ENCODE assay signal across 23 cellular contexts in the genomic region with DNA sequence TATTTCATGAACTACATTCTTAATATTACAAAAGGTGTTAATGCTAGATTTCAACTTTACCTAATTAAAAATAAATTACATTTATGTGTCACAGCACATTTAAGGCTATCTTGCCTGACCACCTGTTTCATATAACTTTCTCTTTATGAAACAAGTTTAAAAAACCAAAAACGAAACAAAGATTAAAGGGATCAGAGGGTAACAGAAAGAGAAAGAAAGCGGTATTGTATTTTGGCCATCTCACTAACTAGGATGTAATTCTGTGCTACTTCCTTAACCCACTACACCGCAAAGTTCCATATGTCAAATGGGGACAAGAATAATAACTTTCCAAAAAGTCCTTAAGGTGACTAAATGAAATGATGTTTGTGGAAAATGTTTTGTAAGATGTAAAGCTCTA. TPM values are rescaled to one million over a fixed set of nuclear protein-coding genes. Genes with fewer than 3 reads are reported as not detected.
DNase-seq lines count a peak whose midpoint lies in the region; ATAC-seq and TF ChIP-seq lines count a peak whose summit lies in the region.
"Had no signal": no experiment of that assay in that cellular context is flagged by ENCODE, and none has a peak within 500 bp of the region (broad histone marks: within the 10 kb centered on the region; RNA-seq: fewer than 3 reads in every experiment).

No MANE protein-coding gene starts in this region.

- H3K27ac ChIP-seq in hepatocyte, result peak overlapping the region; percentile 82
- H3K27ac ChIP-seq: body of pancreas had no signal

- H3K9me2 ChIP-seq in hepatocyte (replicated peaks; ENCODE audit: insufficient read depth), result no peaks in the 10 kb centered on the region

- H3K4me1 Mint-ChIP-seq in activated T-helper 1 cell treated with anti-CD3 and anti-CD28 coated beads, Interleukin-12 subunit alpha, Interleukin-12 subunit beta, Interleukin-2, Interleukin-4 antibody, amounts not matched to agents 30 ng/mL and 10 ng/mL and 1 ng/mL, durations not matched to agents 14 hours and 24 hours and 36 hours (ENCODE audit: low read depth), result peaks cover 11% of the 10 kb centered on the region
- H3K4me1 Mint-ChIP-seq: activated naive CD8-positive, alpha-beta T cell treated with anti-CD3 and anti-CD28 coated beads for 36 hours; activated T-helper 17 cell treated with anti-CD3 and anti-CD28 coated beads, Interleukin-2, amount 50 U/mL, for 72 hours; CD4-positive, CD25-positive, alpha-beta regulatory T cell had no signal

- ATAC-seq in GM19043 (IDR thresholded peaks at IDR 0.05; ENCODE audit: low read depth, unreplicated experiment), result peak; percentile 51
- ATAC-seq in GM21825 (IDR thresholded peaks at IDR 0.05; ENCODE audit: unreplicated experiment), result peak; percentile 76
- peak; percentile 83 for ATAC-seq in HG03354 (IDR thresholded peaks at IDR 0.05; ENCODE audit: poor library complexity, severe bottlenecking, unreplicated experiment)
- ATAC-seq: activated CD4-positive, alpha-beta T cell treated with anti-CD3 and anti-CD28 coated beads for 36 hours; activated T-helper 17 cell treated with anti-CD3 and anti-CD28 coated beads, Interleukin-2, amount 50 U/mL, for 72 hours; body of pancreas; esophagus mucosa had no signal

- no peaks in the 10 kb centered on the region for H3K9me3 Mint-ChIP-seq in activated T-helper 1 cell treated with anti-CD3 and anti-CD28 coated beads, Interleukin-12 subunit alpha, Interleukin-12 subunit beta, Interleukin-2, Interleukin-4 antibody, amounts not matched to agents 30 ng/mL and 10 ng/mL and 1 ng/mL, durations not matched to agents 14 hours and 24 hours and 36 hours
- H3K9me3 Mint-ChIP-seq: activated naive CD8-positive, alpha-beta T cell treated with anti-CD3 and anti-CD28 coated beads for 36 hours; activated T-helper 17 cell treated with anti-CD3 and anti-CD28 coated beads, Interleukin-2, amount 50 U/mL, for 72 hours had no signal

- no peak overlapping the region for H3K4me3 ChIP-seq in hepatocyte
- H3K4me3 ChIP-seq: body of pancreas had no signal

- intact Hi-C loops in activated T-helper 1 cell treated with anti-CD3 and anti-CD28 coated beads, Interleukin-12 subunit alpha, Interleukin-12 subunit beta, Interleukin-2, Interleukin-4 antibody, amounts not matched to agents 30 ng/mL and 10 ng/mL and 1 ng/mL, durations not matched to agents 14 hours and 24 hours and 36 hours (cut with micrococcal nuclease), result no loop called here

- H3K79me2 ChIP-seq in hepatocyte, result peaks cover 3% of the 10 kb centered on the region

- H4K20me1 ChIP-seq in hepatocyte (ENCODE audit: insufficient read depth, poor library complexity, severe bottlenecking), result no peaks in the 10 kb centered on the region

- H3K36me3 ChIP-seq in hepatocyte (replicated peaks; ENCODE audit: insufficient read depth, low read depth), result no peaks in the 10 kb centered on the region

- DNase-seq in hepatocyte (ENCODE audit: low spot score) (no peak), NCI-H2227 (lab: John Stamatoyannopoulos, UW; ENCODE audit: unreplicated experiment) (no peak), NCI-H1092 (lab: John Stamatoyannopoulos, UW) (no peak)
- DNase-seq in activated T-helper 1 cell treated with anti-CD3 and anti-CD28 coated beads, Interleukin-12 subunit alpha, Interleukin-12 subunit beta, Interleukin-2, Interleukin-4 antibody, amounts not matched to agents 30 ng/mL and 10 ng/mL and 1 ng/mL, durations not matched to agents 14 hours and 24 hours and 36 hours (ENCODE audit: low spot score), result no peak
- DNase-seq: activated CD4-positive, alpha-beta T cell treated with anti-CD3 and anti-CD28 coated beads for 36 hours; activated naive CD8-positive, alpha-beta T cell treated with anti-CD3 and anti-CD28 coated beads for 36 hours; body of pancreas; CD4-positive, CD25-positive, alpha-beta regulatory T cell; DMS153; effector CD8-positive, alpha-beta T cell; GF-D8; IMR-90; NCI-H1694; NCI-H774; SHP77 treated with DMSO at 0.1 percent for 48 hours; small intestine; stimulated activated naive CD4-positive, alpha-beta T cell treated with Interleukin-2 at 50 U/mL for 16 hours; T-helper 1 cell had no signal

- no peak overlapping the region for H3K4me2 ChIP-seq in hepatocyte

- WGBS in hepatocyte (ENCODE audit: low lambda C conversion rate, missing lambda C conversion rate), result 83% methylated on average over 3 of the region's 3 CpGs

- no peaks in the 10 kb centered on the region for H3K27me3 ChIP-seq in hepatocyte
- H3K27me3 ChIP-seq: body of pancreas had no signal

- TF ChIP-seq CTCF in hepatocyte (IDR thresholded peaks at IDR 0.05; ENCODE audit: poor library complexity), result no peak

- H3K27ac Mint-ChIP-seq in activated T-helper 1 cell treated with anti-CD3 and anti-CD28 coated beads, Interleukin-12 subunit alpha, Interleukin-12 subunit beta, Interleukin-2, Interleukin-4 antibody, amounts not matched to agents 30 ng/mL and 10 ng/mL and 1 ng/mL, durations not matched to agents 14 hours and 24 hours and 36 hours, result no peak overlapping the region
- H3K27ac Mint-ChIP-seq: activated CD4-positive, alpha-beta T cell treated with anti-CD3 and anti-CD28 coated beads for 36 hours; activated naive CD8-positive, alpha-beta T cell treated with anti-CD3 and anti-CD28 coated beads for 36 hours; activated T-helper 17 cell treated with anti-CD3 and anti-CD28 coated beads, Interleukin-2, amount 50 U/mL, for 72 hours; CD4-positive, CD25-positive, alpha-beta regulatory T cell had no signal

- H3K36me3 Mint-ChIP-seq in activated T-helper 1 cell treated with anti-CD3 and anti-CD28 coated beads, Interleukin-12 subunit alpha, Interleukin-12 subunit beta, Interleukin-2, Interleukin-4 antibody, amounts not matched to agents 30 ng/mL and 10 ng/mL and 1 ng/mL, durations not matched to agents 14 hours and 24 hours and 36 hours (ENCODE audit: low read depth), result no peaks in the 10 kb centered on the region
- H3K36me3 Mint-ChIP-seq: activated naive CD8-positive, alpha-beta T cell treated with anti-CD3 and anti-CD28 coated beads for 36 hours; CD4-positive, CD25-positive, alpha-beta regulatory T cell had no signal

- H3K9me3 ChIP-seq in hepatocyte (ENCODE audit: low read depth), result no peaks in the 10 kb centered on the region
- H3K9me3 ChIP-seq: body of pancreas had no signal

- no peak overlapping the region for H3K4me3 Mint-ChIP-seq in activated T-helper 1 cell treated with anti-CD3 and anti-CD28 coated beads, Interleukin-12 subunit alpha, Interleukin-12 subunit beta, Interleukin-2, Interleukin-4 antibody, amounts not matched to agents 30 ng/mL and 10 ng/mL and 1 ng/mL, durations not matched to agents 14 hours and 24 hours and 36 hours
- H3K4me3 Mint-ChIP-seq: activated CD4-positive, alpha-beta T cell treated with anti-CD3 and anti-CD28 coated beads for 36 hours; activated naive CD8-positive, alpha-beta T cell treated with anti-CD3 and anti-CD28 coated beads for 36 hours; activated T-helper 17 cell treated with anti-CD3 and anti-CD28 coated beads, Interleukin-2, amount 50 U/mL, for 72 hours; CD4-positive, CD25-positive, alpha-beta regulatory T cell had no signal

- no peak overlapping the region for H2AFZ ChIP-seq in hepatocyte

- peaks cover 44% of the 10 kb centered on the region for H3K27me3 Mint-ChIP-seq in activated T-helper 1 cell treated with anti-CD3 and anti-CD28 coated beads, Interleukin-12 subunit alpha, Interleukin-12 subunit beta, Interleukin-2, Interleukin-4 antibody, amounts not matched to agents 30 ng/mL and 10 ng/mL and 1 ng/mL, durations not matched to agents 14 hours and 24 hours and 36 hours (ENCODE audit: insufficient read depth)

- H3K4me1 ChIP-seq in hepatocyte (ENCODE audit: insufficient read depth), result peaks cover 7% of the 10 kb centered on the region

RNA-seq across cellular contexts. Expression of a gene that starts 6.3 kb away (rescaled TPM):
- total RNA-seq in hepatocyte, result 34.1 and 40.8 TPM in 2 replicates
- 18.4 and 21.2 TPM in 2 replicates for polyA plus RNA-seq in hepatocyte
- not detected in 2 replicates for total RNA-seq in activated T-helper 1 cell treated with anti-CD3 and anti-CD28 coated beads, Interleukin-12 subunit alpha, Interleukin-12 subunit beta, Interleukin-2, Interleukin-4 antibody, amounts not matched to agents 30 ng/mL and 10 ng/mL and 1 ng/mL, durations not matched to agents 14 hours and 24 hours and 36 hours
- polyA plus RNA-seq: CD4-positive, CD25-positive, alpha-beta regulatory T cell had no signal

Comparison
In these comparisons a context has a peak if more than half of its experiments do, and no peak if none do; other contexts are left out.
1. RNA of a gene that starts 6.3 kb away (total RNA-seq): 34.1 to 40.8 TPM in hepatocyte; not detected in activated T-helper 1 cell treated with anti-CD3 and anti-CD28 coated beads, Interleukin-12 subunit alpha, Interleukin-12 subunit beta, Interleukin-2, Interleukin-4 antibody, amounts not matched to agents 30 ng/mL and 10 ng/mL and 1 ng/mL, durations not matched to agents 14 hours and 24 hours and 36 hours; every median in the first group is over 10 times any median in the second.
2. Peak in every context shown above with its lines, with median percentiles within 50 percentile points of each other: ATAC-seq.